ENCODE assay signal across 8 cellular contexts in the genomic region with DNA sequence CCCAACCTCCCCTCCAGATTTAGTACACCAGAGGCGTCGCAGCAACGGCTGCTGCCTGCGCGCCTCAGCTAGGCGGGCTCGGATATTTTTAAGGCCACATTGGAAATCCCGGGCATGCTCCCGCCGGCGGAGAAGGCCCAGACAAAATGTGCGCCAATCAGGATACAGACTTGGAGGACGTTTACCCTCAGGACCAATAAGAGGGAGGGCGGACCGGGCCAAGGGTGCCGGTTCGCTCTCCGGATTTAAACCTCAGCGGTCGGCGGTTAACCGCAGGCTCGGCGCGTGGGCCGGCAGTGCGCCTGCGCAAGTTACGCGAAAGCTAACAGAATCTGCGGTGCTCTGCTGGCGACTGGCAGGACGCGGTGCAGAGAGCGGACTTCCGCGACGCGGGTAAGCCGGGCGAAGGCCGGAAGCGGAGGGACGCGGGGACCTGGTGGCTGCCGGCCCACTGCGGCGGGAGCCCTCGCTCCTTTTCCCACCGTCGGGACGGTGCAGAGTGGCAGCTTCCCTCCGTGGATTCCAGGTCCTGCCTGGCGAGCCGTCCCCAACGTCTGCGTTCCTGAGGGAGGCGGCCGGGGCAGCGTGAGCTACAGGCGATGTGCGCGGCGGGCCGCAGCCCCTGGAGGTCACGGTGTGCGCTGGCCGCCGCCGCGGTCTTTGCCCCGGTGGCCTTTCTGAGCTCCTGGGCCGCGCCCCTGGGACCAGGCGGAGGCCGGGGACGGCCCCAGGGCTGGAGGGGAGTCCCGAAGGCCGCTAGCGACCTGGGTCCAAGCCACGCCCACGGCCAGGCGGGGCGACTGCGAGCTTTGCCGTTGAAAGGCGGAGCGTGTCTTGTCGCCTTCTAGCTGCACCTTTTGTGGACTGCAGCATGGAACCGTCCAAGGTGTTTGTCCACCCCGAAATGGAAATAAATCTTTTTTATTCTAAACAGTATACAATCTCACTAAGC.
DNase-seq lines count a peak whose midpoint lies in the region; ATAC-seq and TF ChIP-seq lines count a peak whose summit lies in the region.

A gene with protein sequence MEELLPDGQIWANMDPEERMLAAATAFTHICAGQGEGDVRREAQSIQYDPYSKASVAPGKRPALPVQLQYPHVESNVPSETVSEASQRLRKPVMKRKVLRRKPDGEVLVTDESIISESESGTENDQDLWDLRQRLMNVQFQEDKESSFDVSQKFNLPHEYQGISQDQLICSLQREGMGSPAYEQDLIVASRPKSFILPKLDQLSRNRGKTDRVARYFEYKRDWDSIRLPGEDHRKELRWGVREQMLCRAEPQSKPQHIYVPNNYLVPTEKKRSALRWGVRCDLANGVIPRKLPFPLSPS (plus strand): TSS at position 296 of the 952 bp plus-strand sequence. CDS start 11,701 bp downstream, outside the sequence.

- DNase-seq in AG09309 (ENCODE audit: low read depth) = peak; percentile 84
- peak; percentile 97 for DNase-seq in NCI-H2196 treated with DMSO at 0.1 percent for 48 hours (lab: John Stamatoyannopoulos, UW; ENCODE audit: unreplicated experiment)
- DNase-seq in cerebellar nuclear complex (lab: John Stamatoyannopoulos, UW) = peak; percentile 70 to 88
- peak; percentile 97 for DNase-seq in islet precursor cell
- peak; percentile 94 to 95 (median 95) for DNase-seq in stimulated activated CD4-positive, alpha-beta T cell treated with anti-CD3 and anti-CD28 coated beads, Interleukin-12 subunit alpha, Interleukin-12 subunit beta, amount 100 ng/mL, for 48 hours (ENCODE audit: low read depth in 2 of 3, low spot score in 1 of 3)

- ATAC-seq in GM18907 (IDR thresholded peaks at IDR 0.05; ENCODE audit: unreplicated experiment) = peak; percentile 91
- ATAC-seq in HG03139 (IDR thresholded peaks at IDR 0.05; ENCODE audit: unreplicated experiment) = peak; percentile 86
- peak; percentile 92 to 94 for ATAC-seq in activated CD4-positive, CD25-positive, alpha-beta regulatory T cell treated with anti-CD3 and anti-CD28 coated beads, Interleukin-2, amount 50 U/mL, for 24 hours

- H3K4me3 ChIP-seq in AG09309 (ENCODE audit: control insufficient read depth, low read depth, low read length) = peak within 1 kb of the TSS; percentile 71

- TF ChIP-seq CTCF in AG09309 (IDR thresholded peaks at IDR 0.05; ENCODE audit: control insufficient read depth, insufficient read depth, low read depth, low read length, missing control alignments) = no peak

Comparison
In these comparisons a context has a peak if more than half of its experiments do, and no peak if none do; other contexts are left out.
1. Peak in every context shown above with its lines: DNase-seq, ATAC-seq and H3K4me3 ChIP-seq.